ENCODE assay signal across 14 cellular contexts in genomic region chr9:133684461-133685361, GRCh38. TPM values are rescaled to one million over a fixed set of nuclear protein-coding genes. Genes with fewer than 3 reads are reported as not detected.
DNase-seq lines count a peak whose midpoint lies in the region; ATAC-seq and TF ChIP-seq lines count a peak whose summit lies in the region.
"Had no signal": no experiment of that assay in that cellular context is flagged by ENCODE, and none has a peak within 500 bp of the region (broad histone marks: within the 10 kb centered on the region; RNA-seq: fewer than 3 reads in every experiment).

No MANE protein-coding gene starts in this region.

- ATAC-seq in activated T-cell treated with anti-CD3 and anti-CD28 coated beads, Interleukin-2, amount 50 U/mL, for 72 hours (replicated peaks in 1 of 2) = no peak
- no peak for ATAC-seq in effector memory CD8-positive, alpha-beta T cell (replicated peaks)
- ATAC-seq in upper lobe of left lung (ENCODE audit: low FRiP score in 2 of 2) = no peak

- no peaks in the 10 kb centered on the region for H3K36me3 ChIP-seq in upper lobe of left lung

- TF ChIP-seq EP300 in upper lobe of left lung (IDR thresholded peaks at IDR 0.05) = no peak

- no peaks in the 10 kb centered on the region for H3K36me3 Mint-ChIP-seq in activated T-cell treated with anti-CD3 and anti-CD28 coated beads, Interleukin-2, amount 50 U/mL, for 72 hours (ENCODE audit: insufficient read depth in 2 of 2)
- peaks cover 18% of the 10 kb centered on the region for H3K36me3 Mint-ChIP-seq in effector memory CD8-positive, alpha-beta T cell (ENCODE audit: insufficient read depth)

- H3K27me3 Mint-ChIP-seq in activated T-cell treated with anti-CD3 and anti-CD28 coated beads, Interleukin-2, amount 50 U/mL, for 72 hours (ENCODE audit: low read depth) = no peaks in the 10 kb centered on the region
- no peaks in the 10 kb centered on the region for H3K27me3 Mint-ChIP-seq in effector memory CD8-positive, alpha-beta T cell

- H3K9me3 Mint-ChIP-seq in activated T-cell treated with anti-CD3 and anti-CD28 coated beads, Interleukin-2, amount 50 U/mL, for 72 hours = no peaks in the 10 kb centered on the region
- H3K9me3 Mint-ChIP-seq in effector memory CD8-positive, alpha-beta T cell = no peaks in the 10 kb centered on the region
- H3K9me3 Mint-ChIP-seq: endodermal cell had no signal

- no peaks in the 10 kb centered on the region for H3K27me3 ChIP-seq in upper lobe of left lung

- TF ChIP-seq POLR2A in upper lobe of left lung (IDR thresholded peaks at IDR 0.05) = no peak

- H3K27ac ChIP-seq in upper lobe of left lung = peak overlapping the region; percentile 69 to 84 (median 75)
- H3K27ac ChIP-seq: HL-60, VCaP had no signal

- peaks cover 21% of the 10 kb centered on the region for H3K4me1 Mint-ChIP-seq in activated T-cell treated with anti-CD3 and anti-CD28 coated beads, Interleukin-2, amount 50 U/mL, for 72 hours (ENCODE audit: low read depth)
- peaks cover 9 to 16% of the 10 kb centered on the region in 2 donors for H3K4me1 Mint-ChIP-seq in effector memory CD8-positive, alpha-beta T cell (ENCODE audit: low read depth in 2 of 2)
- H3K4me1 Mint-ChIP-seq: endodermal cell had no signal

- TF ChIP-seq CTCF in upper lobe of left lung (IDR thresholded peaks at IDR 0.05) = no peak

- H3K9me3 ChIP-seq in upper lobe of left lung = no peaks in the 10 kb centered on the region

- peak overlapping the region; percentile 80 to 87 for H3K4me3 Mint-ChIP-seq in activated T-cell treated with anti-CD3 and anti-CD28 coated beads, Interleukin-2, amount 50 U/mL, for 72 hours
- peak overlapping the region; percentile 39 to 72 for H3K4me3 Mint-ChIP-seq in effector memory CD8-positive, alpha-beta T cell
- H3K4me3 Mint-ChIP-seq: endodermal cell had no signal

- peaks cover 23 to 25% (median 24%) of the 10 kb centered on the region in 4 donors for H3K4me1 ChIP-seq in upper lobe of left lung

- DNase-seq in activated T-cell treated with anti-CD3 and anti-CD28 coated beads, Interleukin-2, amount 50 U/mL, for 72 hours = no peak
- DNase-seq in activated T-cell treated with anti-CD3 and anti-CD28 coated beads, Interleukin-2, amount 50 U/mL, for 48 hours = no peak
- no peak for DNase-seq in effector memory CD8-positive, alpha-beta T cell
- DNase-seq in midbrain (lab: John Stamatoyannopoulos, UW) = peak; percentile 86
- peak in 1 of 2 donors; percentile 77 for DNase-seq in upper lobe of left lung
- no peak for DNase-seq in NCI-H510A treated with DMSO at 0.1 percent for 48 hours (lab: John Stamatoyannopoulos, UW)
- DNase-seq in DMS 273 treated with DMSO at 0.1 percent for 48 hours (lab: John Stamatoyannopoulos, UW) = no peak
- DNase-seq in NCI-H226 = no peak
- DNase-seq: endodermal cell, MM.1S, NCI-H446 treated with DMSO at 0.1 percent for 48 hours had no signal

- peak overlapping the region; percentile 65 for H3K27ac Mint-ChIP-seq in activated T-cell treated with anti-CD3 and anti-CD28 coated beads, Interleukin-2, amount 50 U/mL, for 72 hours
- H3K27ac Mint-ChIP-seq in effector memory CD8-positive, alpha-beta T cell = peak overlapping the region; percentile 93 to 99
- H3K27ac Mint-ChIP-seq: endodermal cell had no signal

- 79 to 82% methylated on average over 11 to 20 of the region's 31 CpGs for WGBS in upper lobe of left lung, 2 donors

- H3K4me3 ChIP-seq in upper lobe of left lung = no peak overlapping the region

RNA-seq across cellular contexts. Expression of gene DBH, which starts 48.5 kb away (rescaled TPM):
- not detected for total RNA-seq in activated T-cell treated with anti-CD3 and anti-CD28 coated beads, Interleukin-2, amount 50 U/mL, for 72 hours
- under 1 TPM in 1 of 6 donors, not detected in 5; 0.27 TPM for total RNA-seq in upper lobe of left lung
- total RNA-seq: Daoy, endodermal cell had no signal

RNA-seq across cellular contexts. Expression of gene SARDH, which starts 53.4 kb away (rescaled TPM):
- total RNA-seq in activated T-cell treated with anti-CD3 and anti-CD28 coated beads, Interleukin-2, amount 50 U/mL, for 72 hours = 1 to 10 TPM; 1.6 to 4.7 TPM
- total RNA-seq in upper lobe of left lung = 10 to 100 TPM in 2 of 6 donors, 1 to 10 TPM in 3, under 1 TPM in 1; 0.79 to 37.7 (median 4.2) TPM
